1 cellular context compared by ENCODE assay signal in genomic region chr5:111493031-111493430, GRCh38.
TF ChIP-seq lines count a peak whose summit lies in the region.

No MANE protein-coding gene starts in this region.

TF ChIP-seq in WTC11, 78 proteins besides CTCF, POLR2A, EP300 and RAD21 (continued from another document):
- TF ChIP-seq STAT6 (CRISPR knock-in tag; conservative IDR thresholded peaks at IDR 0.05; ENCODE audit: low read depth) = no peak
- TF ChIP-seq KAT7 (CRISPR knock-in tag; IDR thresholded peaks at IDR 0.05; ENCODE audit: borderline replicate concordance) = no peak
TF ChIP-seq in WTC11: peak in this region for 0.
